8 cellular contexts compared by ENCODE assay signal in genomic region chr14:73757876-73758391, GRCh38. TPM values are rescaled to one million over a fixed set of nuclear protein-coding genes. Genes with fewer than 3 reads are reported as not detected.
DNase-seq lines count a peak whose midpoint lies in the region; ATAC-seq and TF ChIP-seq lines count a peak whose summit lies in the region.

No MANE protein-coding gene starts in this region.

- H3K9me3 Mint-ChIP-seq in natural killer cell treated with Interleukin-12 subunit alpha and Interleukin-12 subunit beta and Interleukin-15 and Interleukin-18, amount 100 ng/mL, for 72 hours = no peaks in the 10 kb centered on the region

- H3K4me3 Mint-ChIP-seq in natural killer cell treated with Interleukin-12 subunit alpha and Interleukin-12 subunit beta and Interleukin-15 and Interleukin-18, amount 100 ng/mL, for 72 hours = peak overlapping the region; percentile 87

- DNase-seq in BE2C = peak; percentile 75
- DNase-seq in LNCaP clone FGC (ENCODE audit: low read depth) = no peak
- no peak for DNase-seq in natural killer cell treated with Interleukin-12 subunit alpha and Interleukin-12 subunit beta and Interleukin-15 and Interleukin-18, amount 100 ng/mL, for 72 hours (ENCODE audit: low spot score)
- DNase-seq in NCI-H2227 treated with DMSO at 0.1 percent for 48 hours (lab: John Stamatoyannopoulos, UW) = no peak
- no peak for DNase-seq in Ammon's horn (ENCODE audit: low spot score)
- no peak for DNase-seq in central memory CD4-positive, alpha-beta T cell
- no peak for DNase-seq in NK-92 treated with Interleukin-12 subunit alpha and Interleukin-12 subunit beta, amount 100 ng/mL, for 24 hours (lab: John Stamatoyannopoulos, UW)

- TF ChIP-seq CTCF in BE2C (IDR thresholded peaks at IDR 0.05; ENCODE audit: low read depth, low read length) (no peak), LNCaP clone FGC (IDR thresholded peaks at IDR 0.05; ENCODE audit: control insufficient read depth, extremely low read depth, insufficient read depth) (no peak)

- H3K36me3 ChIP-seq in BE2C = no peaks in the 10 kb centered on the region

- peaks cover 67% of the 10 kb centered on the region for H3K4me1 ChIP-seq in BE2C

- H3K9me3 ChIP-seq in BE2C = no peaks in the 10 kb centered on the region

- H3K27me3 Mint-ChIP-seq in natural killer cell treated with Interleukin-12 subunit alpha and Interleukin-12 subunit beta and Interleukin-15 and Interleukin-18, amount 100 ng/mL, for 72 hours = no peaks in the 10 kb centered on the region

- H3K36me3 Mint-ChIP-seq in natural killer cell treated with Interleukin-12 subunit alpha and Interleukin-12 subunit beta and Interleukin-15 and Interleukin-18, amount 100 ng/mL, for 72 hours = no peaks in the 10 kb centered on the region

- peak overlapping the region; percentile 60 for H3K27ac ChIP-seq in cingulate gyrus (ENCODE audit: low read depth, low read length)

- no peaks in the 10 kb centered on the region for H3K27me3 ChIP-seq in BE2C

- no peak for ATAC-seq in natural killer cell treated with Interleukin-12 subunit alpha and Interleukin-12 subunit beta and Interleukin-15 and Interleukin-18, amount 100 ng/mL, for 72 hours

- peak overlapping the region; percentile 81 to 88 for H3K27ac Mint-ChIP-seq in natural killer cell treated with Interleukin-12 subunit alpha and Interleukin-12 subunit beta and Interleukin-15 and Interleukin-18, amount 100 ng/mL, for 72 hours

- peak overlapping the region; percentile 85 for H3K4me3 ChIP-seq in BE2C (ENCODE audit: low read depth, low read length)
- peak overlapping the region; percentile 69 for H3K4me3 ChIP-seq in LNCaP clone FGC (ENCODE audit: low read depth, low read length)

- peaks cover 83 to 88% of the 10 kb centered on the region in 2 donors for H3K4me1 Mint-ChIP-seq in natural killer cell treated with Interleukin-12 subunit alpha and Interleukin-12 subunit beta and Interleukin-15 and Interleukin-18, amount 100 ng/mL, for 72 hours (ENCODE audit: low read depth in 2 of 2)

RNA-seq across cellular contexts. Expression of gene PNMA1, which starts 43.8 kb away (rescaled TPM):
- polyA plus RNA-seq in BE2C (2012; ENCODE audit: insufficient read depth, insufficient read length, low read depth) = 93.5 TPM
- total RNA-seq in natural killer cell treated with Interleukin-12 subunit alpha and Interleukin-12 subunit beta and Interleukin-15 and Interleukin-18, amount 100 ng/mL, for 72 hours = 10 to 100 TPM; 18.9 to 32.2 TPM
